Comparison of ENCODE assay signal across 21 cellular contexts in the genomic region with DNA sequence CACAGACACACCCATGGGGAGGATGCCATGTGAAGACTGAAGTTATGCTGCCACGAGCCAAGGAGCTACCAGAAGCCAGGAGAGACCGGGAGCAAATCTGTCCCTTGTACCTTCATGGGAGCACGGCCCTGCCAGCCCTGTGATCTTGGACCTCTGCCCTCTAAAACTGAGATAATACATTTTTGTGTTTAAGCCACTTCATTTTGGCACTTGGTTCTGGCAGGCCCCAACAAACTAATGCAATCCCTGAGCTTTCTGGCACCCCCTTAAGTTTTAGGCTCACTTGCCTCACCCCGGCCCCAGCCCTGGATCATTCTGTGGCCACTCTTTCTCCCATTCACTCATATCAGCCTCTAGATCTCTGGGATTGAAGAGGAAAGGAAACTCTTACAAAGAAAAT.
"Had no signal": no experiment of that assay in that cellular context is flagged by ENCODE, and none has a peak within 500 bp of the region (broad histone marks: within the 10 kb centered on the region; RNA-seq: fewer than 3 reads in every experiment).

No MANE protein-coding gene starts in this region.

- H3K36me3 ChIP-seq: cardiac muscle cell, ovary, right lobe of liver, uterus had no signal

- H3K4me3 ChIP-seq: body of pancreas, cardiac muscle cell, hepatocyte, ovary, right lobe of liver, smooth muscle cell, testis, uterus had no signal

- H3K27ac ChIP-seq: cardiac muscle cell, foreskin keratinocyte, hepatocyte, ovary, right lobe of liver, testis, uterus had no signal

- ATAC-seq: body of pancreas; foreskin keratinocyte; natural killer cell treated with Interleukin-12 subunit alpha and Interleukin-12 subunit beta and Interleukin-15 and Interleukin-18, amount 100 ng/mL, for 72 hours had no signal

- DNase-seq: activated CD4-positive, alpha-beta memory T cell treated with anti-CD3 and anti-CD28 coated beads, Interleukin-2, amount 10 ng/mL, durations not matched to agents 7 days and 5 days; activated CD4-positive, alpha-beta T cell treated with anti-CD3 and anti-CD28 coated beads for 48 hours; activated effector memory CD4-positive, alpha-beta T cell treated with anti-CD3 and anti-CD28 coated beads, Interleukin-2, amount 50 U/mL, for 16 hours; activated naive CD4-positive, alpha-beta T cell treated with anti-CD3 and anti-CD28 coated beads, Interleukin-2, amount 10 ng/mL, durations not matched to agents 7 days and 5 days; activated T-cell treated with anti-CD3 and anti-CD28 coated beads for 4 hours; body of pancreas; effector CD4-positive, alpha-beta T cell; foreskin keratinocyte; immature natural killer cell; ovary; right lobe of liver; stimulated activated CD4-positive, alpha-beta T cell treated with anti-CD3 and anti-CD28 coated beads, Interleukin-15, amount 100 ng/mL, for 24 hours; stimulated activated naive CD4-positive, alpha-beta T cell; T-helper 9 cell; testis; trophoblast cell; uterus had no signal

- H3K4me1 ChIP-seq: foreskin keratinocyte, right lobe of liver, testis, uterus had no signal

- H3K9me3 ChIP-seq: body of pancreas, ovary, right lobe of liver, testis, uterus had no signal

- H3K27me3 ChIP-seq: body of pancreas, cardiac muscle cell, foreskin keratinocyte, hepatocyte, ovary, right lobe of liver, testis, uterus had no signal
